Comparison of ENCODE assay signal across 17 cellular contexts in the genomic region with DNA sequence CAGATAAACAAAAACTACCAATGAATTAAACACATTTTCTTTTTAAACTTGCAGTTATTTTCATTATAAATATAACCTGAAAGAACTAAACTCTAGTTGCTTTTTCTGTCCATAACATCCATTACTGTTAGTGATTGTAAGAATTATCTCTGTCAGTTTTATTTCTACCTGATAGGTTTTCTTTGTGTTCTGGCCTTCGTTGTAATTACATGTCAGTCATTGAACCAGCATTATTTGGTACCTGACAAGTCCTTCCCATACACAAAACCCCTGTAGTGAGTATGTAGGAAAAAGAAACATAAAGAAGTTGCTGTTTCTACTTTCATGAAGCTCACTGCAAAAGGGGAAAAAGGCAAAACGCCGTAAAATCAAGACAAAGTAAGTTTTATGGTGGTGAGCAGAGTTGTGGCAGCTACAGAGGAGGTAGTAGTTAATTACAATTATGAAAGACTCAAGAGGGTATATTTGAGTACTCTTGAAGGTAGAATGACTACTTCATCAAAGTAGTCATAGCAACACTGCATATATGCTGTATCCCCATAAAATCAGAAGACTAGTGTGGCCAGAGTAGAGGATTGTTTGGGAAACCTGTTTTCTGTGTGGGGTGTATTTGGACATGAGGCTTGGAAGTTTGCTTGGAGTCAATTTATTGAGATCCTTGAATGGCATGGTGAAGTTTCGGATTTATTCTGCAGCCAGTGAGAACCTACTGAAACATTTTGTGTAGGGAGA.
DNase-seq lines count a peak whose midpoint lies in the region; ATAC-seq and TF ChIP-seq lines count a peak whose summit lies in the region.
"Had no signal": no experiment of that assay in that cellular context is flagged by ENCODE, and none has a peak within 500 bp of the region (broad histone marks: within the 10 kb centered on the region; RNA-seq: fewer than 3 reads in every experiment).

No MANE protein-coding gene starts in this region.

- no peaks in the 10 kb centered on the region for H3K36me3 ChIP-seq in lower lobe of right lung
- H3K36me3 ChIP-seq: BLaER1 had no signal

- DNase-seq in NCI-H1417 (lab: John Stamatoyannopoulos, UW), result peak; percentile 53 to 76 (median 71)
- no peak for DNase-seq in NCI-H1417 treated with DMSO at 0.1 percent for 48 hours (lab: John Stamatoyannopoulos, UW)
- peak; percentile 66 for DNase-seq in DMS79 (lab: John Stamatoyannopoulos, UW)
- DNase-seq in NCI-H187 treated with DMSO at 0.1 percent for 48 hours (lab: John Stamatoyannopoulos, UW), result peak; percentile 28
- no peak for DNase-seq in lower lobe of right lung
- DNase-seq: 8988T; CD4-positive, alpha-beta memory T cell; DMS153; DND-41; EL; H9 had no signal

- no peak for TF ChIP-seq CTCF in lower lobe of right lung (IDR thresholded peaks at IDR 0.05)

- no peak overlapping the region for H3K4me3 ChIP-seq in lower lobe of right lung
- H3K4me3 ChIP-seq: BLaER1, GM12878 had no signal

- no peak overlapping the region for H3K27ac ChIP-seq in lower lobe of right lung
- H3K27ac ChIP-seq: BLaER1, HL-60 had no signal

- no peaks in the 10 kb centered on the region for H3K4me1 ChIP-seq in lower lobe of right lung
- H3K4me1 ChIP-seq: BLaER1 had no signal

- no peaks in the 10 kb centered on the region for H3K9me3 ChIP-seq in lower lobe of right lung

- intact Hi-C loops in lower lobe of right lung (cut with DNase I), result no loop called here

- peak; percentile 11 to 53 for ATAC-seq in lower lobe of right lung
- ATAC-seq in HG03039 (IDR thresholded peaks at IDR 0.05; ENCODE audit: unreplicated experiment), result no peak
- ATAC-seq in GM19455 (IDR thresholded peaks at IDR 0.05; ENCODE audit: unreplicated experiment), result no peak
- no peak for ATAC-seq in HG02970 (IDR thresholded peaks at IDR 0.05; ENCODE audit: low FRiP score, unreplicated experiment)
- ATAC-seq: GM12878 had no signal

- H3K27me3 ChIP-seq in lower lobe of right lung (ENCODE audit: low read depth), result no peaks in the 10 kb centered on the region
- H3K27me3 ChIP-seq: BLaER1 had no signal

Comparison
In these comparisons a context has a peak if more than half of its experiments do, and no peak if none do; other contexts are left out.
1. DNase-seq: peak in NCI-H1417 (3 of 3), DMS79 (single experiment) and NCI-H187 treated with DMSO at 0.1 percent for 48 hours (single experiment); none in NCI-H1417 treated with DMSO at 0.1 percent for 48 hours (single experiment) and lower lobe of right lung (single experiment).
2. ATAC-seq: peak in lower lobe of right lung (2 of 2); none in HG03039 (single experiment), GM19455 (single experiment) and HG02970 (single experiment).